ENCODE assay signal across 1 cellular context in the genomic region with DNA sequence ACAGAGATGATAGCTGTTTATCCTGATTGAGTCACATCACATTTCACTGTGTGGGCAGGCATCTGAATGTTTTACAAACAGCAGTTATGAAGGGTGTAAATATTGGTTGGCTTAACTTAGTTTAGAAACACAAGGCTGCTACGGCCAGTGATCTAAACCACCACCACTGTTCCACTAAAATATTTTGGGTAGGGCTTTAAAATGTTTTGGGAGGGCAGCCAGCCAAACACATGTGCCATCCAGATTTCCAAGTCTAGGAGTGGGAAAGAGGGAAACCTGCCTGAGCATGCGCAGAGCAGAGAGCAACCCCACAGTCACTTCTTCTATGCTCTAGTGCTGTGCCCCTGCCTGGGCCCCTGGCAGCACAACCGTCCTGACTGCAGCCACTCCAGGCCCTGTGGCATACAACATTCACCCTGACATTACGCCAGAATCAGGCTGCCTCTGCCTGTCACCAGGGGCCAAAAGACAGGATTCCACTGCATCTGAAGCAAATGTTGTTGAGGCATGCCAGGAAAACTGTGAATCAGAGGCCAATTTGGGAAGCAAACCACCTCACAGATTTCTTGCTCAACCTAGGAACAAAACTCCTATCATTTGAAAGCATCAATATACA.
TF ChIP-seq lines count a peak whose summit lies in the region.

No MANE protein-coding gene starts in this region.

TF ChIP-seq in IMR-90, 13 proteins besides CTCF, POLR2A, EP300 and RAD21 (continued from another document):
- TF ChIP-seq USF2 (IDR thresholded peaks at IDR 0.05; ENCODE audit: low read depth, low read length) (no peak), MAFK (IDR thresholded peaks at IDR 0.05; ENCODE audit: low read depth, low read length) (no peak), CEBPB (IDR thresholded peaks at IDR 0.05; ENCODE audit: low read depth, low read length) (peak; percentile 69), BHLHE40 (IDR thresholded peaks at IDR 0.05; ENCODE audit: low read depth, low read length) (0 out of 2 replicates have a peak, but pooled peaks have one; percentile 5), NFE2L2 (IDR thresholded peaks at IDR 0.05; ENCODE audit: low read depth, low read length) (no peak), CHD1 (IDR thresholded peaks at IDR 0.05; ENCODE audit: low read depth, low read length) (no peak), MXI1 (IDR thresholded peaks at IDR 0.05; ENCODE audit: borderline replicate concordance, low read depth, low read length) (no peak), ELK1 (IDR thresholded peaks at IDR 0.05; ENCODE audit: borderline replicate concordance, low read depth, low read length) (no peak), RCOR1 (IDR thresholded peaks at IDR 0.05; ENCODE audit: insufficient replicate concordance, low read length) (no peak), MAZ (IDR thresholded peaks at IDR 0.05; ENCODE audit: borderline replicate concordance, low read depth, low read length) (no peak)
